8 cellular contexts compared by ENCODE assay signal in the genomic region with DNA sequence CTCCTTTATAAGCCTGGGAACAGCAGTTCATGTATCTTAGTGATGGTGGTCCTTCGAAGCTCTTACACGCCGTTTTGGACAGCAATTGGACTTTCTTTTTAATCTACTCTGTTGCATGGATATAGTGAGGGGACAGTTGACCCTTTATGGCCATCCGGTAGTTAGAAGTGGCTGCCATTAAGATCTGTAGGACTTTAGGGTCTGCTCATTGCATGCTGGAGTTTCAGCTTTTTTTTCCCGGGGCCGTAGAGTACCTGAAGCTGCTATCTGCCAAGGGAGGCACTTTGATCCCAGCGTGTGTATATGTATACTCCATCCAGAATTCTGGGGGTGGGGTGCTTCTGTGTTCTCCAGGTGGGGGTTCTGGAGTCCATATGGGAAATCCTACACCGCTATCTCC. TPM values are rescaled to one million over a fixed set of nuclear protein-coding genes. Genes with fewer than 3 reads are reported as not detected.
DNase-seq lines count a peak whose midpoint lies in the region; ATAC-seq and TF ChIP-seq lines count a peak whose summit lies in the region.

No MANE protein-coding gene starts in this region.

- 71 to 73% methylated on average over 8 of the region's 8 CpGs for WGBS in GM23248 (ENCODE audit: low coverage in 1 of 2, low lambda C conversion rate in 2 of 2, missing lambda C conversion rate in 2 of 2), 2 experiments

- 0 out of 2 replicates have a peak, but pooled peaks cover 3% of the 10 kb centered on the region for H3K36me3 ChIP-seq in GM23248 (ENCODE audit: low read depth)
- peaks cover 8% of the 10 kb centered on the region for H3K36me3 ChIP-seq in mucosa of descending colon (ENCODE audit: low read depth)

- no peaks in the 10 kb centered on the region for H3K27me3 ChIP-seq in GM23248 (replicated peaks; ENCODE audit: insufficient read depth)

- peaks cover 30% of the 10 kb centered on the region; the same call in 1 of the 2 replicates for H3F3A ChIP-seq in GM23248 (ENCODE audit: insufficient read depth)

- H3K4me1 ChIP-seq in GM23248 (ENCODE audit: insufficient read depth) (0 out of 2 replicates have a peak, but pooled peaks cover 17% of the 10 kb centered on the region), mucosa of descending colon (ENCODE audit: low read depth) (peaks cover 39% of the 10 kb centered on the region)

- TF ChIP-seq CTCF in RWPE1 (conservative IDR thresholded peaks at IDR 0.05; ENCODE audit: low read depth) (no peak), mucosa of descending colon (IDR thresholded peaks at IDR 0.05) (no peak)

- DNase-seq in GM23248 (no peak), RWPE1 (ENCODE audit: low spot score) (no peak), skeletal muscle cell (ENCODE audit: low read depth) (no peak), iPS-NIHi11 (ENCODE audit: low spot score) (no peak), GDM1 (lab: John Stamatoyannopoulos, UW) (no peak), mucosa of descending colon (no peak)

- intact Hi-C loops in mucosa of descending colon (cut with DNase I, micrococcal nuclease) = no loop called here

- H3K4me2 ChIP-seq in GM23248 (ENCODE audit: unreplicated experiment) = peak overlapping the region; percentile 93

- H3K27ac ChIP-seq in GM23248 (0 out of 2 replicates have a peak overlapping the region, but pooled peaks have one; percentile 88), RWPE1 (peak overlapping the region; percentile 94)

- H4K20me1 ChIP-seq in GM23248 (ENCODE audit: insufficient read depth) = no peaks in the 10 kb centered on the region

- H3K79me2 ChIP-seq in GM23248 (ENCODE audit: insufficient read depth) = peaks cover 32% of the 10 kb centered on the region

- POLR2A ChIA-PET in RWPE1 (lab: Yijun Ruan, JAX; ENCODE audit: low non-redundant PET) = no interaction called here

- peak overlapping the region; percentile 86 for H3K9ac ChIP-seq in GM23248

- ATAC-seq in mucosa of descending colon = no peak
- ATAC-seq in GM21390 (IDR thresholded peaks at IDR 0.05; ENCODE audit: unreplicated experiment) = no peak

- in situ Hi-C loops in GM23248 (cut with MboI) = loop anchor here (10.0 kb wide), 1 partner anchor 114 kb away; no protein-coding TSS in a partner anchor

- H3K9me3 ChIP-seq in GM23248 (ENCODE audit: low read depth) (no peaks in the 10 kb centered on the region), mucosa of descending colon (no peaks in the 10 kb centered on the region)

- H2AFZ ChIP-seq in GM23248 = peak overlapping the region; percentile 84; the same call in 1 of the 2 replicates

- H3K9me2 ChIP-seq in GM23248 (ENCODE audit: insufficient read depth) = no peaks in the 10 kb centered on the region

- CTCF ChIA-PET in RWPE1 (lab: Yijun Ruan, JAX) = interaction anchor here (0.6 to 1.5 kb wide), 5 partner anchors 8 to 130 kb away, joined by 3 to 4 read pairs (median 4); no protein-coding TSS in a partner anchor

- H3K4me3 ChIP-seq in GM23248 (peak overlapping the region; percentile 80), iPS-11a (ENCODE audit: low read depth, low read length) (peak overlapping the region; percentile 90), skeletal muscle cell (ENCODE audit: low read depth, low read length) (peak overlapping the region; percentile 75), mucosa of descending colon (no peak overlapping the region)

RNA-seq across cellular contexts. Expression of gene CYB5D1, which starts 1.2 kb away (rescaled TPM):
- 11.0 and 20.6 TPM in 2 replicates for total RNA-seq in GM23248 (2014; rRNA removed; shearing (Covaris generic))
- 8.6 and 9.9 TPM in 2 replicates for polyA plus RNA-seq in GM23248 (2016; fragmentation: Nextera tagmentation; extraction: Ambion mirVana)
- 10 to 100 TPM; 11.5 to 17.0 (median 12.2) TPM for total RNA-seq in mucosa of descending colon

RNA-seq across cellular contexts. Expression of gene NAA38, which starts 1.7 kb away (rescaled TPM):
- 70.4 and 71.5 TPM in 2 replicates for total RNA-seq in GM23248 (2014; rRNA removed; shearing (Covaris generic))
- 185 and 196 TPM in 2 replicates for polyA plus RNA-seq in GM23248 (2016; fragmentation: Nextera tagmentation; extraction: Ambion mirVana)
- 10 to 100 TPM; 51.2 to 73.5 (median 58.2) TPM for total RNA-seq in mucosa of descending colon

RNA-seq across cellular contexts. Expression of gene TMEM88, which starts 4.2 kb away (rescaled TPM):
- total RNA-seq in GM23248 (2014; rRNA removed; shearing (Covaris generic)) = not detected in 2 replicates
- polyA plus RNA-seq in GM23248 (2016; fragmentation: Nextera tagmentation; extraction: Ambion mirVana) = 0.23 TPM in 1 of 2 replicates, not detected in the other
- 1 to 10 TPM; 3.5 to 8.5 (median 6.9) TPM for total RNA-seq in mucosa of descending colon

RNA-seq across cellular contexts. Expression of gene KDM6B, which starts 25.0 kb away (rescaled TPM):
- total RNA-seq in GM23248 (2014; rRNA removed; shearing (Covaris generic)) = 0.76 and 1.3 TPM in 2 replicates
- 1.6 and 2.3 TPM in 2 replicates for polyA plus RNA-seq in GM23248 (2016; fragmentation: Nextera tagmentation; extraction: Ambion mirVana)
- total RNA-seq in mucosa of descending colon = 10 to 100 TPM; 44.3 to 73.6 (median 54.6) TPM

RNA-seq across cellular contexts. Expression of gene CHD3, which starts 29.6 kb away (rescaled TPM):
- total RNA-seq in GM23248 (2014; rRNA removed; shearing (Covaris generic)) = 56.5 and 73.6 TPM in 2 replicates
- 14.0 and 16.0 TPM in 2 replicates for polyA plus RNA-seq in GM23248 (2016; fragmentation: Nextera tagmentation; extraction: Ambion mirVana)
- 100 to 1,000 TPM in 1 of 3 donors, 10 to 100 TPM in 2; 52.7 to 151 (median 56.5) TPM for total RNA-seq in mucosa of descending colon
